Comparison of ENCODE assay signal across 30 cellular contexts in genomic region chr15:27990411-27991338, GRCh38.
DNase-seq lines count a peak whose midpoint lies in the region; ATAC-seq and TF ChIP-seq lines count a peak whose summit lies in the region.
"Had no signal": no experiment of that assay in that cellular context is flagged by ENCODE, and none has a peak within 500 bp of the region (broad histone marks: within the 10 kb centered on the region; RNA-seq: fewer than 3 reads in every experiment).

No MANE protein-coding gene starts in this region.

- POLR2A ChIA-PET in RWPE1 (lab: Yijun Ruan, JAX; ENCODE audit: low non-redundant PET), result no interaction called here

- peak overlapping the region in 2 of 3 experiments; percentile 6 to 10 for H3K4me3 Mint-ChIP-seq in nephron
- H3K4me3 Mint-ChIP-seq: activated CD4-positive, alpha-beta T cell treated with anti-CD3 and anti-CD28 coated beads, Interleukin-2, amount 10 ng/mL, durations not matched to agents 7 days and 5 days; activated CD8-positive, alpha-beta memory T cell treated with anti-CD3 and anti-CD28 coated beads, Interleukin-2, amount 10 ng/mL, durations not matched to agents 7 days and 5 days; activated naive CD4-positive, alpha-beta T cell treated with anti-CD3 and anti-CD28 coated beads for 36 hours; activated T-cell treated with anti-CD3 and anti-CD28 coated beads, Interleukin-2, amount 50 U/mL, for 72 hours; HFFc6; immature natural killer cell; nephron progenitor cell had no signal

- TF ChIP-seq CTCF in nephron (IDR thresholded peaks at IDR 0.05; ENCODE audit: unreplicated experiment in 3 of 3) (no peak), RWPE1 (conservative IDR thresholded peaks at IDR 0.05; ENCODE audit: low read depth) (no peak)

- H3K9me3 Mint-ChIP-seq in nephron, result peaks cover 3% of the 10 kb centered on the region
- H3K9me3 Mint-ChIP-seq: activated naive CD4-positive, alpha-beta T cell treated with anti-CD3 and anti-CD28 coated beads for 36 hours; activated T-cell treated with anti-CD3 and anti-CD28 coated beads, Interleukin-2, amount 50 U/mL, for 72 hours; nephron progenitor cell had no signal

- no peak overlapping the region for H3K27ac ChIP-seq in RWPE1
- H3K27ac ChIP-seq: C4-2B, foreskin keratinocyte, GM23248, hepatocyte, parathyroid adenoma, right lobe of liver, SK-N-MC, thoracic aorta, uterus had no signal

- CTCF ChIA-PET in RWPE1 (lab: Yijun Ruan, JAX), result no interaction called here

- peaks cover 9% of the 10 kb centered on the region for H3K27me3 Mint-ChIP-seq in nephron (ENCODE audit: low read depth)
- H3K27me3 Mint-ChIP-seq: activated CD4-positive, alpha-beta T cell treated with anti-CD3 and anti-CD28 coated beads, Interleukin-2, amount 10 ng/mL, durations not matched to agents 7 days and 5 days; activated CD8-positive, alpha-beta memory T cell treated with anti-CD3 and anti-CD28 coated beads, Interleukin-2, amount 10 ng/mL, durations not matched to agents 7 days and 5 days had no signal

- H3K36me3 Mint-ChIP-seq in nephron (ENCODE audit: low read depth), result no peaks in the 10 kb centered on the region
- H3K36me3 Mint-ChIP-seq: activated CD8-positive, alpha-beta memory T cell treated with anti-CD3 and anti-CD28 coated beads, Interleukin-2, amount 10 ng/mL, durations not matched to agents 7 days and 5 days; immature natural killer cell had no signal

- peak overlapping the region; percentile 66 to 90 (median 87) for H3K27ac Mint-ChIP-seq in nephron
- H3K27ac Mint-ChIP-seq: activated CD4-positive, alpha-beta T cell treated with anti-CD3 and anti-CD28 coated beads, Interleukin-2, amount 10 ng/mL, durations not matched to agents 7 days and 5 days; activated CD8-positive, alpha-beta memory T cell treated with anti-CD3 and anti-CD28 coated beads, Interleukin-2, amount 10 ng/mL, durations not matched to agents 7 days and 5 days; activated naive CD4-positive, alpha-beta T cell treated with anti-CD3 and anti-CD28 coated beads for 36 hours; activated T-cell treated with anti-CD3 and anti-CD28 coated beads, Interleukin-2, amount 50 U/mL, for 72 hours; HFFc6; immature natural killer cell; nephron progenitor cell had no signal

- H3K4me1 Mint-ChIP-seq in nephron, result peaks cover 16% of the 10 kb centered on the region
- H3K4me1 Mint-ChIP-seq: activated CD4-positive, alpha-beta T cell treated with anti-CD3 and anti-CD28 coated beads, Interleukin-2, amount 10 ng/mL, durations not matched to agents 7 days and 5 days; activated CD8-positive, alpha-beta memory T cell treated with anti-CD3 and anti-CD28 coated beads, Interleukin-2, amount 10 ng/mL, durations not matched to agents 7 days and 5 days; immature natural killer cell had no signal

- DNase-seq in DMS 273 treated with DMSO at 0.1 percent for 48 hours (lab: John Stamatoyannopoulos, UW) (peak; percentile 94), NCI-H1694 treated with DMSO at 0.1 percent for 48 hours (lab: John Stamatoyannopoulos, UW) (peak; percentile 61), NCI-H774 (lab: John Stamatoyannopoulos, UW) (peak; percentile 27), NOMO-1 (lab: John Stamatoyannopoulos, UW; ENCODE audit: unreplicated experiment in 2 of 2) (no peak), RWPE1 (ENCODE audit: low spot score) (no peak)
- DNase-seq: activated CD4-positive, alpha-beta T cell treated with anti-CD3 and anti-CD28 coated beads, Interleukin-2, amount 10 ng/mL, durations not matched to agents 7 days and 5 days; activated CD8-positive, alpha-beta memory T cell treated with anti-CD3 and anti-CD28 coated beads, Interleukin-2, amount 10 ng/mL, durations not matched to agents 7 days and 5 days; activated naive CD4-positive, alpha-beta T cell treated with anti-CD3 and anti-CD28 coated beads for 36 hours; activated T-cell treated with anti-CD3 and anti-CD28 coated beads, Interleukin-2, amount 50 U/mL, for 72 hours; cortex of kidney; foreskin keratinocyte; GDM1; GM23248; HFFc6; immature natural killer cell; IMR-90; left ventricle myocardium superior; nephron progenitor cell; right lobe of liver; stimulated activated CD4-positive, alpha-beta T cell treated with anti-CD3 and anti-CD28 coated beads, Interleukin-4, amount 100 ng/mL, for 4 hours; stimulated activated naive CD4-positive, alpha-beta T cell treated with Interleukin-2 at 50 U/mL for 16 hours; uterus had no signal

- no peak for ATAC-seq in GM19035 (IDR thresholded peaks at IDR 0.05; ENCODE audit: unreplicated experiment)
- ATAC-seq: activated CD8-positive, alpha-beta memory T cell treated with anti-CD3 and anti-CD28 coated beads, Interleukin-2, amount 10 ng/mL, durations not matched to agents 7 days and 5 days; activated T-cell treated with anti-CD3 and anti-CD28 coated beads, Interleukin-2, amount 50 U/mL, for 72 hours; esophagus mucosa; foreskin keratinocyte; left ventricle myocardium superior; right lobe of liver had no signal

Comparison
In these comparisons a context has a peak if more than half of its experiments do, and no peak if none do; other contexts are left out.
1. DNase-seq: peak in DMS 273 treated with DMSO at 0.1 percent for 48 hours (single experiment), NCI-H1694 treated with DMSO at 0.1 percent for 48 hours (single experiment) and NCI-H774 (single experiment); none in NOMO-1 (0 of 2) and RWPE1 (single experiment).